29 cellular contexts compared by ENCODE assay signal in the genomic region with DNA sequence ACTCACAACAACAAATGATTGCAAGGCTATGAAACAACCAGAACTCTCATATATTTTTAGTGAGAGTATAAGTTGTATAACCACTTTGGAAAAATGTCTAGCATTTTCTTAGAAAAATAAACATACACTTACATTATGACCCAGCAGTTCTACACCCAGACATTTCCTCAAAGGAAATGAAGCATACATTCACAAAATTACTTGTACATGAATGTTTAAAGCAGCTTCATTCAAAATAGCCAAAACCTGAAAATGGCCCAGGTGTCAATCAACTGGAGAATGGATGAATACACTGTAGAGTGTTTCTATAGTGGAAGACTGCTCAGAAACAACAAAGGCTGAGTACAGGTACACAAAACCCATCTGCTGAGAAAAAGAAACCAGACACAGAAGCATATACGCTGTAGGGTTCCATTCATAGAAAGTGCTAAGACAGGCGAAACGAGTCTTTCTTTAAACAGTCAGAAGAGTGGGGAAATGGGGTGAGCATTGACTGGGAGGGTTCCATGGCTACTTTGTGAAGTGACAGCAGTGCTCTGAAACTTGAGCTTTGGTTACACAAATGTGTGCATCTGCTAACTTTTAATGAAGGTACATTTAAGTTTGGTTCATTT.
"Had no signal": no experiment of that assay in that cellular context is flagged by ENCODE, and none has a peak within 500 bp of the region (broad histone marks: within the 10 kb centered on the region; RNA-seq: fewer than 3 reads in every experiment).

No MANE protein-coding gene starts in this region.

- H3K27ac ChIP-seq: coronary artery, gastrocnemius medialis, heart left ventricle, hepatocyte, neutrophil, psoas muscle, right lobe of liver, suprapubic skin, transverse colon, upper lobe of right lung, uterus had no signal

- H3K36me3 ChIP-seq: gastrocnemius medialis, heart left ventricle, neutrophil, right lobe of liver, suprapubic skin, transverse colon, upper lobe of right lung, uterus had no signal

- H3K27ac Mint-ChIP-seq: effector memory CD8-positive, alpha-beta T cell; memory B cell; natural killer cell; stimulated activated naive CD8-positive, alpha-beta T cell treated with anti-CD3 and anti-CD28 coated beads, Interleukin-15, amount 100 ng/mL, for 72 hours had no signal

- H3K4me3 Mint-ChIP-seq: effector memory CD8-positive, alpha-beta T cell; memory B cell; natural killer cell; neural crest cell; stimulated activated naive CD8-positive, alpha-beta T cell treated with anti-CD3 and anti-CD28 coated beads, Interleukin-15, amount 100 ng/mL, for 72 hours had no signal

- H3K4me2 ChIP-seq: hepatocyte, smooth muscle cell had no signal

- H3K9me3 ChIP-seq: gastrocnemius medialis, neutrophil, psoas muscle, right lobe of liver, suprapubic skin, upper lobe of right lung, uterus had no signal

- H3K79me2 ChIP-seq: hepatocyte had no signal

- H3K4me1 ChIP-seq: gastrocnemius medialis, heart left ventricle, psoas muscle, right lobe of liver, suprapubic skin, transverse colon, upper lobe of right lung, uterus had no signal

- H3K4me1 Mint-ChIP-seq: memory B cell; natural killer cell; stimulated activated naive CD8-positive, alpha-beta T cell treated with anti-CD3 and anti-CD28 coated beads, Interleukin-15, amount 100 ng/mL, for 72 hours had no signal

- ATAC-seq: effector memory CD8-positive, alpha-beta T cell; esophagus mucosa; gastrocnemius medialis; heart left ventricle; left lobe of liver; natural killer cell; psoas muscle; right lobe of liver; stimulated activated naive CD8-positive, alpha-beta T cell treated with anti-CD3 and anti-CD28 coated beads, Interleukin-15, amount 100 ng/mL, for 72 hours; upper lobe of right lung had no signal

- FAIRE-seq: endometrium, kidney had no signal

- H2AFZ ChIP-seq: hepatocyte had no signal

- H3K4me3 ChIP-seq: coronary artery, gastrocnemius medialis, heart left ventricle, hepatocyte, lung, psoas muscle, right lobe of liver, smooth muscle cell, suprapubic skin, transverse colon, upper lobe of right lung, uterus had no signal

- H3K27me3 ChIP-seq: gastrocnemius medialis, heart left ventricle, hepatocyte, neutrophil, right lobe of liver, suprapubic skin, transverse colon, upper lobe of right lung, uterus had no signal

- H3K27me3 Mint-ChIP-seq: effector memory CD8-positive, alpha-beta T cell; memory B cell; stimulated activated naive CD8-positive, alpha-beta T cell treated with anti-CD3 and anti-CD28 coated beads, Interleukin-15, amount 100 ng/mL, for 72 hours had no signal

- H3K36me3 Mint-ChIP-seq: memory B cell, natural killer cell had no signal

- DNase-seq: effector memory CD8-positive, alpha-beta T cell; foreskin fibroblast; gastrocnemius medialis; heart left ventricle; kidney; natural killer cell; posterior cingulate gyrus; psoas muscle; right lobe of liver; stimulated activated CD4-positive, alpha-beta T cell treated with anti-CD3 and anti-CD28 coated beads, Interleukin-12 subunit alpha, Interleukin-12 subunit beta, amount 100 ng/mL, for 4 hours; stimulated activated CD4-positive, alpha-beta T cell treated with anti-CD3 and anti-CD28 coated beads, Interleukin-1b, Interleukin-23, amount 100 ng/mL, for 48 hours; stimulated activated CD4-positive, alpha-beta T cell treated with anti-CD3 and anti-CD28 coated beads, Interleukin-4, amount 100 ng/mL, for 1 hour; stimulated activated CD8-positive, alpha-beta memory T cell treated with anti-CD3 and anti-CD28 coated beads, Interleukin-4, amount 100 ng/mL, for 48 hours; stimulated activated naive CD4-positive, alpha-beta T cell; stimulated activated naive CD8-positive, alpha-beta T cell treated with anti-CD3 and anti-CD28 coated beads, Interleukin-15, amount 100 ng/mL, for 72 hours; transverse colon; upper lobe of right lung; uterus had no signal
